Comparison of ENCODE assay signal across 8 cellular contexts in the genomic region with DNA sequence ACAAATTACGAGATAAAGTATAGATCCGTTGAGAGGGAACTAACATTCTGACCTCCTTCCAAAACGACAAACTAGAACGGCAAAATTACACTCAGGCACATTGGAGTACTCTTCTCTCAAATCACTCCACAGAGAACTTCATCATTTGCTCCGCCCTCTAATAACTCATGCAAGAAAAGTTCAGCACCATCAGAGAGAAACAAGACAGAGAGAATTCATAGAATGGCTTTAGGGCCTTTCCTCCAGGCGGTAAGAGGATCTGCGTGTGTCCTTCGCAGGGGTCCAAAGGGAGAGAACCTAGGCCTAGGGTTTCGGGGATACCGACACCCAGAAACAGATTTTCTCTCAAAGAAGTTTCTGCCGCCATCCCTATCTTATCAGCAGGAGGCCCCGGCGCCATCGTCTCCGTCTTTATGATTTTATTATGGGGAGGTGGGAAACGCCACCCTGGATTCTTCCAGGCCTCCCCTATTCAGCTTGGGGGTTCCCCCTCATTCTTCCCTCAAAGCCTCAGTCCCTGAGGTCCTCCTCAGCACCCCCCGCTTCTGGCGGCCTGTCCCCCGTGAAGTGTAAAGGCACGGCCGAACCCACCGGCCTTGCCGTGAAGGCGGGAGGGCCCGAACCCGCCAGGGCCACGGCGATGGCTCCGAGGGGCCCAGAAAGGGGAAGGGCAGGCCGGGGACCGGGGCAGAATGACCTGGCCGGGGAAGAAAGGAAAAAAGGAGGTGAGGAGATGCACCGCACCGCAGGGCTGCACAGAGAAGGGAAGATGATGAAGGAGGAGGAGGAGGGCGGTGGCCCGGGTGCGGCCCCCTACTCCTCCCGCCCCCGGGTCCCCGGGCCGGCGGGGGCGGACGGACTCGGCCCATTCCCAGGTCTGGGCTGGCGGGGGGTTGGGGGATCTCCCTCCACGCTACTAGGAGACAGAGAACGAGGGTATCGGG. TPM values are rescaled to one million over a fixed set of nuclear protein-coding genes. Genes with fewer than 3 reads are reported as not detected.
A peak's percentile ranks its signal among the peaks of the same experiment; 100 is the strongest.
DNase-seq lines count a peak whose midpoint lies in the region; ATAC-seq, FAIRE-seq and TF ChIP-seq lines count a peak whose summit lies in the region.

No MANE protein-coding gene starts in this region.

- peak overlapping the region; percentile 95 to 96 for H3K27ac ChIP-seq in testis

- H3K9me3 Mint-ChIP-seq in activated CD8-positive, alpha-beta T cell treated with anti-CD3 and anti-CD28 coated beads, Interleukin-2, amount 10 ng/mL, durations not matched to agents 7 days and 5 days (ENCODE audit: insufficient read depth) = no peaks in the 10 kb centered on the region

- FAIRE-seq in A204.1 (lab: Jason Lieb, UNC) (peak; percentile 78), GM12891 (lab: Jason Lieb, UNC) (peak; percentile 60)

- WGBS in testis, 2 donors = 0 to 1% methylated on average over 44 to 46 of the region's 49 CpGs

- no peaks in the 10 kb centered on the region for H3K36me3 ChIP-seq in mucosa of descending colon (ENCODE audit: low read depth)
- no peaks in the 10 kb centered on the region for H3K36me3 ChIP-seq in testis (ENCODE audit: low read depth, missing control alignments)

- peak; percentile 55; the same call in 1 of the 2 replicates for TF ChIP-seq POLR2A in GM12891 (IDR thresholded peaks at IDR 0.05; ENCODE audit: low read depth, low read length)
- no peak for TF ChIP-seq POLR2A in testis (IDR thresholded peaks at IDR 0.05)

- POLR2A ChIA-PET in activated CD8-positive, alpha-beta T cell treated with anti-CD3 and anti-CD28 coated beads, Interleukin-2, amount 10 ng/mL, durations not matched to agents 7 days and 5 days (lab: Charles Lee) = interaction anchor here (0.9 to 1.7 kb wide), 6 partner anchors 8 to 436 kb away, joined by 3 to 7 read pairs (median 6); a partner anchor contains a TSS

- H3K4me1 Mint-ChIP-seq in activated CD8-positive, alpha-beta T cell treated with anti-CD3 and anti-CD28 coated beads, Interleukin-2, amount 10 ng/mL, durations not matched to agents 7 days and 5 days (ENCODE audit: low read depth) = peaks cover 19% of the 10 kb centered on the region

- H3K27me3 Mint-ChIP-seq in activated CD8-positive, alpha-beta T cell treated with anti-CD3 and anti-CD28 coated beads, Interleukin-2, amount 10 ng/mL, durations not matched to agents 7 days and 5 days (ENCODE audit: low read depth) = peaks cover 6% of the 10 kb centered on the region

- TF ChIP-seq CTCF in epithelial cell of proximal tubule (conservative IDR thresholded peaks at IDR 0.05; ENCODE audit: low read depth, low read length) (no peak), mucosa of descending colon (IDR thresholded peaks at IDR 0.05) (no peak), testis (IDR thresholded peaks at IDR 0.05) (no peak)

- CTCF ChIA-PET in activated CD8-positive, alpha-beta T cell treated with anti-CD3 and anti-CD28 coated beads, Interleukin-2, amount 10 ng/mL, durations not matched to agents 7 days and 5 days (lab: Charles Lee) = interaction anchor here (1.3 kb wide), 1 partner anchor 97 kb away, joined by 3 read pairs; no protein-coding TSS in a partner anchor

- peak; percentile 29 for ATAC-seq in HG02884 (IDR thresholded peaks at IDR 0.05; ENCODE audit: unreplicated experiment)
- peak; percentile 24 for ATAC-seq in activated CD8-positive, alpha-beta T cell treated with anti-CD3 and anti-CD28 coated beads, Interleukin-2, amount 10 ng/mL, durations not matched to agents 7 days and 5 days
- peak; percentile 43 for ATAC-seq in mucosa of descending colon

- H3K27ac Mint-ChIP-seq in activated CD8-positive, alpha-beta T cell treated with anti-CD3 and anti-CD28 coated beads, Interleukin-2, amount 10 ng/mL, durations not matched to agents 7 days and 5 days = peak overlapping the region; percentile 98

- no peaks in the 10 kb centered on the region for H3K27me3 ChIP-seq in testis

- intact Hi-C loops in mucosa of descending colon (cut with DNase I, micrococcal nuclease) = no loop called here
- intact Hi-C loops in testis (cut with DNase I; ENCODE audit: low total_unique reads) = no loop called here

- no peak for DNase-seq in GM12891 (ENCODE audit: insufficient read length, low spot score)
- peak; percentile 62 for DNase-seq in NCI-H2171 treated with DMSO at 0.1 percent for 48 hours (lab: John Stamatoyannopoulos, UW)
- peak; percentile 31 for DNase-seq in activated CD8-positive, alpha-beta T cell treated with anti-CD3 and anti-CD28 coated beads, Interleukin-2, amount 10 ng/mL, durations not matched to agents 7 days and 5 days
- peak; percentile 27 for DNase-seq in epithelial cell of proximal tubule (ENCODE audit: low read depth)
- DNase-seq in mucosa of descending colon = peak; percentile 27 to 63 (median 60)
- peak; percentile 44 for DNase-seq in testis

- H3K9me3 ChIP-seq in mucosa of descending colon = no peaks in the 10 kb centered on the region
- H3K9me3 ChIP-seq in testis = no peaks in the 10 kb centered on the region

- H3K4me1 ChIP-seq in mucosa of descending colon (ENCODE audit: low read depth) (peaks cover 13% of the 10 kb centered on the region), testis (peaks cover 16% of the 10 kb centered on the region)

- H3K4me3 ChIP-seq in epithelial cell of proximal tubule (ENCODE audit: low read depth, low read length) (peak overlapping the region; percentile 98), mucosa of descending colon (peak overlapping the region; percentile 90), testis (peak overlapping the region; percentile 96 to 98)

- H3K4me3 Mint-ChIP-seq in activated CD8-positive, alpha-beta T cell treated with anti-CD3 and anti-CD28 coated beads, Interleukin-2, amount 10 ng/mL, durations not matched to agents 7 days and 5 days = peak overlapping the region; percentile 69

- H3K36me3 Mint-ChIP-seq in activated CD8-positive, alpha-beta T cell treated with anti-CD3 and anti-CD28 coated beads, Interleukin-2, amount 10 ng/mL, durations not matched to agents 7 days and 5 days (ENCODE audit: low read depth) = peaks cover 9% of the 10 kb centered on the region

TF ChIP-seq in GM12891, 5 proteins besides CTCF, POLR2A, EP300 and RAD21:
- TF ChIP-seq POLR2AphosphoS5 (IDR thresholded peaks at IDR 0.05; ENCODE audit: low read depth, low read length) = 0 out of 2 replicates have a peak, but pooled peaks have one; percentile 17
- TF ChIP-seq SPI1 (IDR thresholded peaks at IDR 0.05; ENCODE audit: low read depth, low read length) = peak; percentile 29; the same call in 1 of the 2 replicates
- no peak for TF ChIP-seq PAX5 (IDR thresholded peaks at IDR 0.05; ENCODE audit: insufficient read depth, low read length, severe bottlenecking)
- TF ChIP-seq TAF1 (IDR thresholded peaks at IDR 0.05; ENCODE audit: low read depth, low read length) = peak; percentile 14; the same call in 1 of the 2 replicates
- no peak for TF ChIP-seq POU2F2 (IDR thresholded peaks at IDR 0.05; ENCODE audit: low read depth, low read length)
TF ChIP-seq in GM12891: peak in this region for 3.

RNA-seq across cellular contexts. Expression of a gene that starts 0.8 kb away (rescaled TPM):
- 12.6 TPM for polyA plus RNA-seq in GM12891 (2012; ENCODE audit: low read depth, missing spikeins)
- 10 to 100 TPM; 43.5 to 45.1 TPM for total RNA-seq in activated CD8-positive, alpha-beta T cell treated with anti-CD3 and anti-CD28 coated beads, Interleukin-2, amount 10 ng/mL, durations not matched to agents 7 days and 5 days
- total RNA-seq in epithelial cell of proximal tubule (6.8 and 7.9 TPM in 2 replicates), mucosa of descending colon (10 to 100 TPM; 23.1 to 74.8 (median 43.9) TPM), testis (10 to 100 TPM; 40.4 to 49.1 TPM)
- 40.2 TPM for polyA plus RNA-seq in testis (ENCODE audit: insufficient read depth, low read depth, low replicate concordance)
